In the genomic region with DNA sequence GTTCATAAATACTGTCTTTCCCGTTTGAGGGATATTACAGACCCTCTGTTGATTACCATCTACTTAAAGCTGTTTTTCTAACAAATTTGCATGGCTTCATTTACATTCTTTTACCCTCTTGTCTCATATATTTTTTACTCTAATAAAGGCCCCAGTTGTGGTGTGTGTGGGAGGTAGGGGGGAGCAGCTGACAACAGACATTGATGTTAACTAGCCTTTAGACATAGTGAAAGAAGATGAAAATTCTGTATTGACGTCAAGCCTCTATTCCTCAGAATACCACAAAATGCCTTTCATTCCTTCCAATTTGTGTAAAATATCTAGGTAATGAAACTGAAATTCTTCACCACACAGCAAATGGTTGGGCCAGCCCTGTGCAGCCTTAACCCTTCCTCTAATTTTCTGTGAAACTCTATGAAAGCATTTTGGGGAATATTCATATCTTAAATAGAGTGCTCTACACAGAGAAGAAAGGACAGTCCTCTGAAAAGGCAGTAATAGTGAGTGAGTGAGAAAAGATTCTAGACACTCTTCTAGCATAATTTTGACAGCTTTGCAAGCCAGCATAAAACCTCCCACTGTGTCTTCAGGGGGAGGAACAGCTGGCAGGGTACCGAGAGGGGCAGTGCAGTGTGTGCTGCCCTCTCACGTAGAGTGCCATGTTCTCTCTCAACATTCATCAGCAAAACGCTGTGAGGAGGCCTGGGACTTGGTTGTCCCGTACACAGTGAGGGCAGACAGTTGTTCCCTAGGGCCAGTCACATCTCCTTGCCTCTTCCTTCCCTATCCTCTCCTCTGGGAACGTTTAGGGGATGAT, we compare ENCODE assay signal across 9 cellular contexts. TPM values are rescaled to one million over a fixed set of nuclear protein-coding genes. Genes with fewer than 3 reads are reported as not detected.
DNase-seq lines count a peak whose midpoint lies in the region; ATAC-seq and TF ChIP-seq lines count a peak whose summit lies in the region.
"Had no signal": no experiment of that assay in that cellular context is flagged by ENCODE, and none has a peak within 500 bp of the region (broad histone marks: within the 10 kb centered on the region; RNA-seq: fewer than 3 reads in every experiment).

No MANE protein-coding gene starts in this region.

- no peak for TF ChIP-seq CTCF in CD14-positive monocyte (IDR thresholded peaks at IDR 0.05)

- no peak overlapping the region for H3K4me3 Mint-ChIP-seq in activated CD4-positive, alpha-beta memory T cell treated with anti-CD3 and anti-CD28 coated beads, Interleukin-2, amount 10 ng/mL, durations not matched to agents 7 days and 5 days
- no peak overlapping the region for H3K4me3 Mint-ChIP-seq in CD14-positive monocyte
- H3K4me3 Mint-ChIP-seq: dendritic cell treated with granulocyte-macrophage colony-stimulating factor and Interleukin-4, amounts not matched to agents 40 ng/mL and 50 ng/mL, for 4 days had no signal

- no peaks in the 10 kb centered on the region for H3K27me3 Mint-ChIP-seq in activated CD4-positive, alpha-beta memory T cell treated with anti-CD3 and anti-CD28 coated beads, Interleukin-2, amount 10 ng/mL, durations not matched to agents 7 days and 5 days
- peaks cover 0 to 1% (median 0%) of the 10 kb centered on the region in 3 donors for H3K27me3 Mint-ChIP-seq in CD14-positive monocyte (ENCODE audit: low read depth in 3 of 3)
- H3K27me3 Mint-ChIP-seq: dendritic cell treated with granulocyte-macrophage colony-stimulating factor and Interleukin-4, amounts not matched to agents 40 ng/mL and 50 ng/mL, for 4 days had no signal

- CTCF ChIA-PET in activated CD4-positive, alpha-beta memory T cell treated with anti-CD3 and anti-CD28 coated beads, Interleukin-2, amount 10 ng/mL, durations not matched to agents 7 days and 5 days (lab: Charles Lee): interaction anchor here (0.6 to 4.3 kb wide), 9 partner anchors 10 to 148 kb away, joined by 3 to 20 read pairs (median 3); partner anchors contain the start of genes CERS5, COX14 and SMARCD1

- peaks cover 63% of the 10 kb centered on the region for H3K4me1 Mint-ChIP-seq in activated CD4-positive, alpha-beta memory T cell treated with anti-CD3 and anti-CD28 coated beads, Interleukin-2, amount 10 ng/mL, durations not matched to agents 7 days and 5 days
- H3K4me1 Mint-ChIP-seq in CD14-positive monocyte: no peaks in the 10 kb centered on the region

- DNase-seq in EH (ENCODE audit: low read depth) (peak; percentile 97), HCEC 1CT (peak; percentile 76), kidney glomerular epithelial cell (lab: John Stamatoyannopoulos, UW) (peak; percentile 51), CD14-positive monocyte (ENCODE audit: low spot score) (no peak), NCI-H510A treated with DMSO at 0.1 percent for 48 hours (lab: John Stamatoyannopoulos, UW) (no peak), KBM-7 (no peak)
- peak; percentile 33 for DNase-seq in activated CD4-positive, alpha-beta memory T cell treated with anti-CD3 and anti-CD28 coated beads, Interleukin-2, amount 10 ng/mL, durations not matched to agents 7 days and 5 days

- peak overlapping the region; percentile 82 for H3K27ac Mint-ChIP-seq in activated CD4-positive, alpha-beta memory T cell treated with anti-CD3 and anti-CD28 coated beads, Interleukin-2, amount 10 ng/mL, durations not matched to agents 7 days and 5 days
- H3K27ac Mint-ChIP-seq in CD14-positive monocyte: no peak overlapping the region
- H3K27ac Mint-ChIP-seq: dendritic cell treated with granulocyte-macrophage colony-stimulating factor and Interleukin-4, amounts not matched to agents 40 ng/mL and 50 ng/mL, for 4 days had no signal

- intact Hi-C loops in CD14-positive monocyte (cut with micrococcal nuclease): no loop called here

- no peak for ATAC-seq in GM21367 (IDR thresholded peaks at IDR 0.05; ENCODE audit: unreplicated experiment)

- H3K36me3 Mint-ChIP-seq in activated CD4-positive, alpha-beta memory T cell treated with anti-CD3 and anti-CD28 coated beads, Interleukin-2, amount 10 ng/mL, durations not matched to agents 7 days and 5 days (ENCODE audit: low read depth): peaks cover 53% of the 10 kb centered on the region
- H3K36me3 Mint-ChIP-seq in CD14-positive monocyte: peaks cover 3% of the 10 kb centered on the region in 2 donors

- H3K9me3 Mint-ChIP-seq in activated CD4-positive, alpha-beta memory T cell treated with anti-CD3 and anti-CD28 coated beads, Interleukin-2, amount 10 ng/mL, durations not matched to agents 7 days and 5 days: no peaks in the 10 kb centered on the region
- H3K9me3 Mint-ChIP-seq in CD14-positive monocyte: peaks cover 0 to 2% (median 0%) of the 10 kb centered on the region in 7 donors
- H3K9me3 Mint-ChIP-seq: dendritic cell treated with granulocyte-macrophage colony-stimulating factor and Interleukin-4, amounts not matched to agents 40 ng/mL and 50 ng/mL, for 4 days had no signal

- POLR2A ChIA-PET in activated CD4-positive, alpha-beta memory T cell treated with anti-CD3 and anti-CD28 coated beads, Interleukin-2, amount 10 ng/mL, durations not matched to agents 7 days and 5 days (lab: Charles Lee): interaction anchor here (0.7 to 5.2 kb wide), 9 partner anchors 11 to 75 kb away, joined by 3 to 26 read pairs (median 5); partner anchors contain the start of genes CERS5 and COX14

- in situ Hi-C loops in KBM-7 (cut with MboI; ENCODE audit: low pct_unique_long_range_greater_than_20kb, low sequenced_read_pairs): no loop called here

RNA-seq across cellular contexts. Expression of gene CERS5, which starts 20.1 kb away (rescaled TPM):
- total RNA-seq in activated CD4-positive, alpha-beta memory T cell treated with anti-CD3 and anti-CD28 coated beads, Interleukin-2, amount 10 ng/mL, durations not matched to agents 7 days and 5 days: 10 to 100 TPM; 48.4 to 56.3 TPM
- 10 to 100 TPM; 38.7 to 44.4 TPM for polyA plus RNA-seq in CD14-positive monocyte

Comparison
In these comparisons a context has a peak if more than half of its experiments do, and no peak if none do; other contexts are left out.
1. DNase-seq: peak in EH (single experiment), HCEC 1CT (single experiment), activated CD4-positive, alpha-beta memory T cell treated with anti-CD3 and anti-CD28 coated beads, Interleukin-2, amount 10 ng/mL, durations not matched to agents 7 days and 5 days (single experiment) and kidney glomerular epithelial cell (single experiment); none in CD14-positive monocyte (single experiment), NCI-H510A treated with DMSO at 0.1 percent for 48 hours (single experiment) and KBM-7 (single experiment).